Comparison of ENCODE assay signal across 1 cellular context in the genomic region with DNA sequence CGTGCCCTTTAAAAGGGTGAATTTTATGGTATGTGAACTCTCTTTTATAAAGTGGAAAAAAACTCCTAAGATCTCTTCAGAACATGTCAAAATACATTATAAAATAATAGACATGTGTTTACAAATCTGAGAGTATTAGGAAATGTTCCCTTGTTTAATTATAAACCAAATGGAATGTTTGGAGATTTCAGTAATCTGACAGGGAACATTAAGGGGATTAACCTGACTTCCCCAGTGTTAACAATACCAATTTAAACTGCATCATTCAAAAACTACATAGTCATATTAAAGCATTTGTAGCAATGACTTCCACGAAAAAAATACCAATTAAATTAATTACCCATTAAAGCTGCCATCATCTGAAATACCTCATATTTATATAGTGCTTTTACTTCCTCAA.
TF ChIP-seq lines count a peak whose summit lies in the region.

No MANE protein-coding gene starts in this region.

TF ChIP-seq in A549, 52 proteins besides CTCF, POLR2A, EP300 and RAD21:
- TF ChIP-seq NPAS2 (CRISPR knock-in tag; IDR thresholded peaks at IDR 0.05; ENCODE audit: borderline replicate concordance) (no peak), TP53 (CRISPR knock-in tag; IDR thresholded peaks at IDR 0.05) (no peak), EHF (CRISPR knock-in tag; IDR thresholded peaks at IDR 0.05) (no peak), HDAC2 (IDR thresholded peaks at IDR 0.05) (no peak), EHMT2 (IDR thresholded peaks at IDR 0.05; ENCODE audit: low read depth) (no peak), FOSB (CRISPR knock-in tag; IDR thresholded peaks at IDR 0.05) (no peak), PHF8 (IDR thresholded peaks at IDR 0.05; ENCODE audit: borderline replicate concordance, low read depth) (no peak), ESRRA (IDR thresholded peaks at IDR 0.05; ENCODE audit: borderline replicate concordance, low read length) (no peak), RNF2 (IDR thresholded peaks at IDR 0.05; ENCODE audit: borderline replicate concordance, low read depth) (no peak), SREBF2 (IDR thresholded peaks at IDR 0.05) (no peak), KDM5A (IDR thresholded peaks at IDR 0.05) (no peak), TFCP2L1 (CRISPR knock-in tag; IDR thresholded peaks at IDR 0.05) (no peak), ZC3H11A (IDR thresholded peaks at IDR 0.05) (no peak), HOXB13 (CRISPR knock-in tag; IDR thresholded peaks at IDR 0.05; ENCODE audit: low read depth) (no peak), NFE2L2 (conservative IDR thresholded peaks at IDR 0.05; ENCODE audit: low read length) (no peak), MYC (IDR thresholded peaks at IDR 0.05; ENCODE audit: borderline replicate concordance, low read length) (no peak)
- TF ChIP-seq, protein P1, sequence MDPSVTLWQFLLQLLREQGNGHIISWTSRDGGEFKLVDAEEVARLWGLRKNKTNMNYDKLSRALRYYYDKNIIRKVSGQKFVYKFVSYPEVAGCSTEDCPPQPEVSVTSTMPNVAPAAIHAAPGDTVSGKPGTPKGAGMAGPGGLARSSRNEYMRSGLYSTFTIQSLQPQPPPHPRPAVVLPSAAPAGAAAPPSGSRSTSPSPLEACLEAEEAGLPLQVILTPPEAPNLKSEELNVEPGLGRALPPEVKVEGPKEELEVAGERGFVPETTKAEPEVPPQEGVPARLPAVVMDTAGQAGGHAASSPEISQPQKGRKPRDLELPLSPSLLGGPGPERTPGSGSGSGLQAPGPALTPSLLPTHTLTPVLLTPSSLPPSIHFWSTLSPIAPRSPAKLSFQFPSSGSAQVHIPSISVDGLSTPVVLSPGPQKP (IDR thresholded peaks at IDR 0.05; ENCODE audit: low read depth, low read length) = no peak
- TF ChIP-seq, protein P2, sequence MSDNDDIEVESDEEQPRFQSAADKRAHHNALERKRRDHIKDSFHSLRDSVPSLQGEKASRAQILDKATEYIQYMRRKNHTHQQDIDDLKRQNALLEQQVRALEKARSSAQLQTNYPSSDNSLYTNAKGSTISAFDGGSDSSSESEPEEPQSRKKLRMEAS (IDR thresholded peaks at IDR 0.05) = no peak
